ENCODE assay signal across 21 cellular contexts in the genomic region with DNA sequence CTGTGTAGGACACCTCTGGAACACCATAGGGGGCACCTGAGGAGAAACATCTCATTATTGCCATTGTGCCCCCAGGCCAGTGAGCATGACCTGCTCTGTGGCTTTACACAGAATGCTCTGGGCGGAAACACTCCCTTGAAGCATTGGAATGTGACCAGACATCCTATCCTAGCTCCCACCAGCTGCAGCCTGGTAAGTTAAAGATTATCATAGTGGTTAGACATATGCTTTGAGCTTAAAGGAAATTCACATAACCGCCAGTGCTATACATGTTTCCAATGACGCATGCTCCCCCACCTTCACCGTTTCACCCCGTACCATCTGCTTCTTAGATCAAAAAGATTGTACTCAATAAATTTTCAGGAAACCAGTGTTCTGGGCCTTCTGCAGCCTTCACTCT.
"Had no signal": no experiment of that assay in that cellular context is flagged by ENCODE, and none has a peak within 500 bp of the region (broad histone marks: within the 10 kb centered on the region; RNA-seq: fewer than 3 reads in every experiment).

No MANE protein-coding gene starts in this region.

- H3K27me3 Mint-ChIP-seq: activated CD8-positive, alpha-beta memory T cell treated with anti-CD3 and anti-CD28 coated beads, Interleukin-2, amount 10 ng/mL, durations not matched to agents 7 days and 5 days; activated naive CD8-positive, alpha-beta T cell; activated T-cell treated with anti-CD3 and anti-CD28 coated beads, Interleukin-2, amount 50 U/mL, for 24 hours; dendritic cell treated with granulocyte-macrophage colony-stimulating factor and Interleukin-4, amounts not matched to agents 40 ng/mL and 50 ng/mL, for 4 days; effector memory CD8-positive, alpha-beta T cell; T-helper 17 cell had no signal

- H3K27ac Mint-ChIP-seq: activated CD8-positive, alpha-beta memory T cell treated with anti-CD3 and anti-CD28 coated beads, Interleukin-2, amount 10 ng/mL, durations not matched to agents 7 days and 5 days; activated naive CD8-positive, alpha-beta T cell; activated T-cell treated with anti-CD3 and anti-CD28 coated beads, Interleukin-2, amount 50 U/mL, for 24 hours; dendritic cell treated with granulocyte-macrophage colony-stimulating factor and Interleukin-4, amounts not matched to agents 40 ng/mL and 50 ng/mL, for 4 days; effector memory CD8-positive, alpha-beta T cell; naive thymus-derived CD8-positive, alpha-beta T cell; T-helper 17 cell had no signal

- H3K27ac ChIP-seq: brain microvascular endothelial cell, psoas muscle, sigmoid colon, thoracic aorta, uterus had no signal

- H3K4me3 ChIP-seq: psoas muscle, sigmoid colon, thoracic aorta, uterus had no signal

- H3K4me3 Mint-ChIP-seq: activated CD8-positive, alpha-beta memory T cell treated with anti-CD3 and anti-CD28 coated beads, Interleukin-2, amount 10 ng/mL, durations not matched to agents 7 days and 5 days; activated naive CD8-positive, alpha-beta T cell; activated T-cell treated with anti-CD3 and anti-CD28 coated beads, Interleukin-2, amount 50 U/mL, for 24 hours; dendritic cell treated with granulocyte-macrophage colony-stimulating factor and Interleukin-4, amounts not matched to agents 40 ng/mL and 50 ng/mL, for 4 days; effector memory CD8-positive, alpha-beta T cell; naive thymus-derived CD8-positive, alpha-beta T cell; T-helper 17 cell had no signal

- DNase-seq: activated CD4-positive, alpha-beta T cell treated with anti-CD3 and anti-CD28 coated beads, Interleukin-2, amount 50 U/mL, for 4 hours; activated CD8-positive, alpha-beta memory T cell treated with anti-CD3 and anti-CD28 coated beads, Interleukin-2, amount 10 ng/mL, durations not matched to agents 7 days and 5 days; activated effector memory CD4-positive, alpha-beta T cell treated with Interleukin-2 at 50 U/mL for 16 hours; activated T-cell treated with anti-CD3 and anti-CD28 coated beads, Interleukin-2, amount 50 U/mL, for 24 hours; amygdala; brain microvascular endothelial cell; effector memory CD8-positive, alpha-beta T cell; erythroblast; hypothalamus; left cardiac atrium; naive thymus-derived CD8-positive, alpha-beta T cell; psoas muscle; sigmoid colon; stimulated activated CD4-positive, alpha-beta T cell treated with anti-CD3 and anti-CD28 coated beads, Interleukin-2, amount 100 ng/mL, for 48 hours; stimulated activated CD8-positive, alpha-beta memory T cell treated with anti-CD3 and anti-CD28 coated beads, Interleukin-4, amount 100 ng/mL, for 48 hours; stimulated activated naive CD8-positive, alpha-beta T cell treated with anti-CD3 and anti-CD28 coated beads, Interleukin-15, Interleukin-2, amounts not matched to agents 100 U/mL and 50 U/mL, for 24 hours; T-helper 17 cell; uterus had no signal

- H3K9me3 ChIP-seq: psoas muscle, sigmoid colon, thoracic aorta, uterus had no signal

- H3K4me1 Mint-ChIP-seq: activated CD8-positive, alpha-beta memory T cell treated with anti-CD3 and anti-CD28 coated beads, Interleukin-2, amount 10 ng/mL, durations not matched to agents 7 days and 5 days; naive thymus-derived CD8-positive, alpha-beta T cell; T-helper 17 cell had no signal

- H3K27me3 ChIP-seq: brain microvascular endothelial cell, sigmoid colon, uterus had no signal

- ATAC-seq: activated CD8-positive, alpha-beta memory T cell treated with anti-CD3 and anti-CD28 coated beads, Interleukin-2, amount 10 ng/mL, durations not matched to agents 7 days and 5 days; effector memory CD8-positive, alpha-beta T cell; left cardiac atrium; naive thymus-derived CD8-positive, alpha-beta T cell; psoas muscle; stimulated activated naive CD8-positive, alpha-beta T cell treated with anti-CD3 and anti-CD28 coated beads, Interleukin-15, Interleukin-2, amounts not matched to agents 100 U/mL and 50 U/mL, for 24 hours; T-helper 17 cell had no signal

- H3K36me3 ChIP-seq: brain microvascular endothelial cell, sigmoid colon, thoracic aorta, uterus had no signal

- H3K4me1 ChIP-seq: psoas muscle, sigmoid colon, uterus had no signal

- H3K36me3 Mint-ChIP-seq: activated CD8-positive, alpha-beta memory T cell treated with anti-CD3 and anti-CD28 coated beads, Interleukin-2, amount 10 ng/mL, durations not matched to agents 7 days and 5 days; activated naive CD8-positive, alpha-beta T cell; naive thymus-derived CD8-positive, alpha-beta T cell had no signal
